In genomic region chr1:167746988-167747655, GRCh38 we compare ENCODE assay signal across 28 cellular contexts. TPM values are rescaled to one million over a fixed set of nuclear protein-coding genes. Genes with fewer than 3 reads are reported as not detected.
DNase-seq lines count a peak whose midpoint lies in the region; ATAC-seq, FAIRE-seq and TF ChIP-seq lines count a peak whose summit lies in the region.
"Had no signal": no experiment of that assay in that cellular context is flagged by ENCODE, and none has a peak within 500 bp of the region (broad histone marks: within the 10 kb centered on the region; RNA-seq: fewer than 3 reads in every experiment).

No MANE protein-coding gene starts in this region.

- H3K4me1 ChIP-seq in left ventricle myocardium inferior, result peaks cover 38% of the 10 kb centered on the region
- peaks cover 0 to 40% (median 8%) of the 10 kb centered on the region in 12 donors for H3K4me1 ChIP-seq in heart left ventricle
- H3K4me1 ChIP-seq: prostate gland had no signal

- 0 out of 2 replicates have a peak overlapping the region, but pooled peaks have one; percentile 31 for H3K27ac ChIP-seq in RWPE1
- H3K27ac ChIP-seq in left ventricle myocardium inferior (replicated peaks), result no peak overlapping the region
- no peak overlapping the region for H3K27ac ChIP-seq in heart left ventricle
- H3K27ac ChIP-seq: hepatocyte, prostate gland had no signal

- H3K4me3 ChIP-seq in left ventricle myocardium inferior (no peak overlapping the region), heart left ventricle (no peak overlapping the region)
- H3K4me3 ChIP-seq: hepatocyte, prostate gland had no signal

- POLR2A ChIA-PET in RWPE1 (lab: Yijun Ruan, JAX; ENCODE audit: low non-redundant PET), result no interaction called here

- 83 to 93% (median 91%) methylated on average over 7 of the region's 7 CpGs for WGBS in heart left ventricle, 4 donors

- H3K27me3 ChIP-seq in left ventricle myocardium inferior (ENCODE audit: low read depth) (no peaks in the 10 kb centered on the region), heart left ventricle (no peaks in the 10 kb centered on the region)
- H3K27me3 ChIP-seq: hepatocyte had no signal

- H3K9me3 ChIP-seq in left ventricle myocardium inferior (replicated peaks) (no peaks in the 10 kb centered on the region), heart left ventricle (no peaks in the 10 kb centered on the region)
- H3K9me3 ChIP-seq: prostate gland had no signal

- H3K4me3 Mint-ChIP-seq in nephron, result no peak overlapping the region
- H3K4me3 Mint-ChIP-seq: activated CD4-positive, alpha-beta memory T cell treated with anti-CD3 and anti-CD28 coated beads, Interleukin-2, amount 10 ng/mL, durations not matched to agents 7 days and 5 days; activated naive CD8-positive, alpha-beta T cell treated with anti-CD3 and anti-CD28 coated beads, Interleukin-2, amount 10 ng/mL, durations not matched to agents 7 days and 5 days; CD14-positive monocyte; stimulated activated effector memory CD8-positive, alpha-beta T cell treated with anti-CD3 and anti-CD28 coated beads, Interleukin-12 subunit alpha, Interleukin-12 subunit beta, amount 100 ng/mL, for 72 hours; T-cell had no signal

- H3K27me3 Mint-ChIP-seq in nephron (ENCODE audit: low read depth), result no peaks in the 10 kb centered on the region
- H3K27me3 Mint-ChIP-seq: activated CD4-positive, alpha-beta memory T cell treated with anti-CD3 and anti-CD28 coated beads, Interleukin-2, amount 10 ng/mL, durations not matched to agents 7 days and 5 days; activated naive CD8-positive, alpha-beta T cell treated with anti-CD3 and anti-CD28 coated beads, Interleukin-2, amount 10 ng/mL, durations not matched to agents 7 days and 5 days; T-cell had no signal

- TF ChIP-seq CTCF in RWPE1 (conservative IDR thresholded peaks at IDR 0.05; ENCODE audit: low read depth) (no peak), nephron (IDR thresholded peaks at IDR 0.05; ENCODE audit: unreplicated experiment in 3 of 3) (no peak), left ventricle myocardium inferior (IDR thresholded peaks at IDR 0.05; ENCODE audit: borderline replicate concordance) (no peak), heart left ventricle (IDR thresholded peaks at IDR 0.05) (no peak)

- TF ChIP-seq POLR2A in heart left ventricle (IDR thresholded peaks at IDR 0.05), result no peak

- peak; percentile 77 for ATAC-seq in HG02678 (IDR thresholded peaks at IDR 0.05; ENCODE audit: unreplicated experiment)
- ATAC-seq in Right ventricle myocardium inferior, result no peak
- no peak for ATAC-seq in heart left ventricle
- ATAC-seq: left cardiac atrium; sciatic nerve; stimulated activated effector memory CD8-positive, alpha-beta T cell treated with anti-CD3 and anti-CD28 coated beads, Interleukin-12 subunit alpha, Interleukin-12 subunit beta, amount 100 ng/mL, for 72 hours; T-cell had no signal

- CTCF ChIA-PET in RWPE1 (lab: Yijun Ruan, JAX), result no interaction called here

- H3K9me3 Mint-ChIP-seq in nephron, result no peaks in the 10 kb centered on the region
- H3K9me3 Mint-ChIP-seq: activated CD4-positive, alpha-beta memory T cell treated with anti-CD3 and anti-CD28 coated beads, Interleukin-2, amount 10 ng/mL, durations not matched to agents 7 days and 5 days; activated naive CD8-positive, alpha-beta T cell treated with anti-CD3 and anti-CD28 coated beads, Interleukin-2, amount 10 ng/mL, durations not matched to agents 7 days and 5 days; CD14-positive monocyte; stimulated activated effector memory CD8-positive, alpha-beta T cell treated with anti-CD3 and anti-CD28 coated beads, Interleukin-12 subunit alpha, Interleukin-12 subunit beta, amount 100 ng/mL, for 72 hours; T-cell had no signal

- no peaks in the 10 kb centered on the region for H3K36me3 ChIP-seq in left ventricle myocardium inferior
- no peaks in the 10 kb centered on the region for H3K36me3 ChIP-seq in heart left ventricle
- H3K36me3 ChIP-seq: prostate gland had no signal

- H3K4me1 Mint-ChIP-seq in nephron, result peaks cover 54% of the 10 kb centered on the region
- H3K4me1 Mint-ChIP-seq: stimulated activated effector memory CD8-positive, alpha-beta T cell treated with anti-CD3 and anti-CD28 coated beads, Interleukin-12 subunit alpha, Interleukin-12 subunit beta, amount 100 ng/mL, for 72 hours had no signal

- FAIRE-seq in GM18507 (lab: Jason Lieb, UNC), result peak; percentile 51
- FAIRE-seq: endometrium, frontal cortex, H1, RCC 7860 had no signal

- no peak for DNase-seq in GM18507 (ENCODE audit: extremely low spot score, insufficient read length, low read depth)
- DNase-seq in RWPE1 (ENCODE audit: low spot score), result no peak
- no peak for DNase-seq in Right ventricle myocardium inferior (ENCODE audit: missing footprints)
- DNase-seq in left ventricle myocardium inferior, result no peak
- no peak for DNase-seq in amygdala (lab: John Stamatoyannopoulos, UW)
- no peak for DNase-seq in heart left ventricle
- DNase-seq: activated CD4-positive, alpha-beta memory T cell treated with anti-CD3 and anti-CD28 coated beads, Interleukin-2, amount 10 ng/mL, durations not matched to agents 7 days and 5 days; activated naive CD8-positive, alpha-beta T cell treated with anti-CD3 and anti-CD28 coated beads, Interleukin-2, amount 10 ng/mL, durations not matched to agents 7 days and 5 days; central memory CD4-positive, alpha-beta T cell; DND-41; left cardiac atrium; mammary epithelial cell; NCI-H1092; NCI-H187 treated with DMSO at 0.1 percent for 48 hours; NCI-H524; stimulated activated CD4-positive, alpha-beta T cell treated with anti-CD3 and anti-CD28 coated beads, Interleukin-4, amount 100 ng/mL, for 24 hours; T-cell had no signal

- intact Hi-C loops in Right ventricle myocardium inferior (cut with DNase I), result no loop called here
- intact Hi-C loops in left ventricle myocardium inferior (cut with micrococcal nuclease), result no loop called here
- intact Hi-C loops in heart left ventricle (cut with DNase I), result no loop called here

- H3K27ac Mint-ChIP-seq in nephron, result peak overlapping the region in 2 of 3 experiments; percentile 15 to 60
- H3K27ac Mint-ChIP-seq: activated CD4-positive, alpha-beta memory T cell treated with anti-CD3 and anti-CD28 coated beads, Interleukin-2, amount 10 ng/mL, durations not matched to agents 7 days and 5 days; activated naive CD8-positive, alpha-beta T cell treated with anti-CD3 and anti-CD28 coated beads, Interleukin-2, amount 10 ng/mL, durations not matched to agents 7 days and 5 days; stimulated activated effector memory CD8-positive, alpha-beta T cell treated with anti-CD3 and anti-CD28 coated beads, Interleukin-12 subunit alpha, Interleukin-12 subunit beta, amount 100 ng/mL, for 72 hours; T-cell had no signal

- peaks cover 10% of the 10 kb centered on the region for H3K36me3 Mint-ChIP-seq in nephron (ENCODE audit: low read depth)
- H3K36me3 Mint-ChIP-seq: stimulated activated effector memory CD8-positive, alpha-beta T cell treated with anti-CD3 and anti-CD28 coated beads, Interleukin-12 subunit alpha, Interleukin-12 subunit beta, amount 100 ng/mL, for 72 hours; T-cell had no signal

RNA-seq across cellular contexts. Expression of gene MPZL1, which starts 25.3 kb away (rescaled TPM):
- total RNA-seq in Right ventricle myocardium inferior (47.9 TPM), left ventricle myocardium inferior (28.9 TPM), heart left ventricle (10 to 100 TPM; 21.2 to 56.3 (median 29.7) TPM)
- polyA plus RNA-seq in heart left ventricle, result 10 to 100 TPM in 1 of 2 donors, 1 to 10 TPM in 1; 7.0 to 29.4 TPM
